7 cellular contexts compared by ENCODE assay signal in genomic region chr14:56659964-56660551, GRCh38.
A peak's percentile ranks its signal among the peaks of the same experiment; 100 is the strongest.
DNase-seq lines count a peak whose midpoint lies in the region; TF ChIP-seq lines count a peak whose summit lies in the region.

No MANE protein-coding gene starts in this region.

- BruUV-seq in PC-9 (replicated peaks; lab: Mats Ljungman, UMichigan), result no TSS peak

- no peak overlapping the region for H2AFZ ChIP-seq in PC-9

- no peaks in the 10 kb centered on the region for H3K36me3 ChIP-seq in PC-9 (ENCODE audit: low read depth)
- no peaks in the 10 kb centered on the region for H3K36me3 ChIP-seq in prostate gland
- H3K36me3 ChIP-seq in effector memory CD4-positive, alpha-beta T cell (ENCODE audit: control insufficient read depth, insufficient read depth, low read length), result no peaks in the 10 kb centered on the region

- no peak overlapping the region for H3K4me2 ChIP-seq in PC-9

- H3K9me3 Mint-ChIP-seq in activated CD4-positive, alpha-beta memory T cell treated with anti-CD3 and anti-CD28 coated beads, Interleukin-2, amount 10 ng/mL, durations not matched to agents 7 days and 5 days, result peaks cover under 1% of the 10 kb centered on the region

- peak; percentile 53 for DNase-seq in GM10266 (ENCODE audit: extremely low spot score)
- peak; percentile 71 to 76 for DNase-seq in Kasumi-1 (lab: John Stamatoyannopoulos, UW)
- DNase-seq in PC-9, result peak; percentile 1 to 71
- DNase-seq in fibroblast of mammary gland (ENCODE audit: low read depth), result peak; percentile 56
- no peak for DNase-seq in prostate gland (ENCODE audit: low spot score)
- no peak for DNase-seq in activated CD4-positive, alpha-beta memory T cell treated with anti-CD3 and anti-CD28 coated beads, Interleukin-2, amount 10 ng/mL, durations not matched to agents 7 days and 5 days
- no peak for DNase-seq in effector memory CD4-positive, alpha-beta T cell

- CTCF ChIA-PET in PC-9 (lab: Charles Lee), result no interaction called here
- CTCF ChIA-PET in activated CD4-positive, alpha-beta memory T cell treated with anti-CD3 and anti-CD28 coated beads, Interleukin-2, amount 10 ng/mL, durations not matched to agents 7 days and 5 days (lab: Charles Lee), result interaction anchor here (0.6 kb wide), 1 partner anchor 110 kb away, joined by 4 read pairs; no protein-coding TSS in a partner anchor

- 27% methylated on average over 7 of the region's 7 CpGs for WGBS in prostate gland

- intact Hi-C loops in PC-9 (cut with micrococcal nuclease; ENCODE audit: unreplicated experiment), result loop anchor here (5.0 to 10.0 kb wide), 3 partner anchors 407 to 655 kb away; no protein-coding TSS in a partner anchor
- intact Hi-C loops in prostate gland (cut with DNase I), result no loop called here

- no peaks in the 10 kb centered on the region for H4K20me1 ChIP-seq in PC-9 (ENCODE audit: insufficient read depth)

- no peaks in the 10 kb centered on the region for H3F3A ChIP-seq in PC-9 (ENCODE audit: insufficient read depth, low read depth)

- no peaks in the 10 kb centered on the region for H3K4me1 ChIP-seq in PC-9 (replicated peaks; ENCODE audit: insufficient read depth)
- H3K4me1 ChIP-seq in prostate gland (replicated peaks), result no peaks in the 10 kb centered on the region
- no peaks in the 10 kb centered on the region for H3K4me1 ChIP-seq in effector memory CD4-positive, alpha-beta T cell (ENCODE audit: control insufficient read depth, insufficient read depth, low read length, poor library complexity, severe bottlenecking)

- H3K79me2 ChIP-seq in PC-9 (ENCODE audit: low read depth), result no peaks in the 10 kb centered on the region

- H3K4me1 Mint-ChIP-seq in activated CD4-positive, alpha-beta memory T cell treated with anti-CD3 and anti-CD28 coated beads, Interleukin-2, amount 10 ng/mL, durations not matched to agents 7 days and 5 days, result no peaks in the 10 kb centered on the region

- POLR2A ChIA-PET in PC-9 (lab: Charles Lee; ENCODE audit: unreplicated experiment), result no interaction called here
- POLR2A ChIA-PET in activated CD4-positive, alpha-beta memory T cell treated with anti-CD3 and anti-CD28 coated beads, Interleukin-2, amount 10 ng/mL, durations not matched to agents 7 days and 5 days (lab: Charles Lee), result no interaction called here

- H3K9me3 ChIP-seq in PC-9 (ENCODE audit: insufficient read depth, low read depth) (no peaks in the 10 kb centered on the region), prostate gland (no peaks in the 10 kb centered on the region)
- no peaks in the 10 kb centered on the region for H3K9me3 ChIP-seq in effector memory CD4-positive, alpha-beta T cell (ENCODE audit: control insufficient read depth, low read length)

- no peak overlapping the region for H3K27ac Mint-ChIP-seq in activated CD4-positive, alpha-beta memory T cell treated with anti-CD3 and anti-CD28 coated beads, Interleukin-2, amount 10 ng/mL, durations not matched to agents 7 days and 5 days

- H3K27me3 ChIP-seq in PC-9 (ENCODE audit: insufficient read depth, low read depth) (no peaks in the 10 kb centered on the region), prostate gland (replicated peaks; ENCODE audit: insufficient read depth) (no peaks in the 10 kb centered on the region)
- no peaks in the 10 kb centered on the region for H3K27me3 ChIP-seq in effector memory CD4-positive, alpha-beta T cell (replicated peaks; ENCODE audit: control insufficient read depth, insufficient read depth, low read length, poor library complexity, severe bottlenecking)

- no peaks in the 10 kb centered on the region for H3K27me3 Mint-ChIP-seq in activated CD4-positive, alpha-beta memory T cell treated with anti-CD3 and anti-CD28 coated beads, Interleukin-2, amount 10 ng/mL, durations not matched to agents 7 days and 5 days

- no peaks in the 10 kb centered on the region for H3K9me2 ChIP-seq in PC-9 (ENCODE audit: insufficient read depth)

- no peaks in the 10 kb centered on the region for H3K36me3 Mint-ChIP-seq in activated CD4-positive, alpha-beta memory T cell treated with anti-CD3 and anti-CD28 coated beads, Interleukin-2, amount 10 ng/mL, durations not matched to agents 7 days and 5 days (ENCODE audit: low read depth)

- no peak overlapping the region for H3K4me3 Mint-ChIP-seq in activated CD4-positive, alpha-beta memory T cell treated with anti-CD3 and anti-CD28 coated beads, Interleukin-2, amount 10 ng/mL, durations not matched to agents 7 days and 5 days

- H3K4me3 ChIP-seq in PC-9, result no peak overlapping the region
- H3K4me3 ChIP-seq in fibroblast of mammary gland (ENCODE audit: control insufficient read depth, low read depth, low read length), result no peak overlapping the region
- no peak overlapping the region for H3K4me3 ChIP-seq in prostate gland
- H3K4me3 ChIP-seq in effector memory CD4-positive, alpha-beta T cell (ENCODE audit: insufficient read depth, low read depth, low read length, poor library complexity, severe bottlenecking), result no peak overlapping the region

- no peak overlapping the region for H3K27ac ChIP-seq in PC-9
- H3K27ac ChIP-seq in prostate gland, result no peak overlapping the region
- H3K27ac ChIP-seq in effector memory CD4-positive, alpha-beta T cell (ENCODE audit: insufficient read depth, low read length, poor library complexity, severe bottlenecking), result no peak overlapping the region

- TF ChIP-seq CTCF in GM10266 (IDR thresholded peaks at IDR 0.05; ENCODE audit: control insufficient read depth, insufficient read depth, low read depth, missing control alignments) (peak; percentile 48), PC-9 (conservative IDR thresholded peaks at IDR 0.05) (peak; percentile 82), fibroblast of mammary gland (conservative IDR thresholded peaks at IDR 0.05; ENCODE audit: control insufficient read depth, insufficient read depth, low read depth, low read length) (peak; percentile 79), prostate gland (IDR thresholded peaks at IDR 0.05) (peak in 3 of 4 experiments; percentile 31 to 57 (median 56))

- TF ChIP-seq POLR2A in prostate gland (IDR thresholded peaks at IDR 0.05), result no peak

Comparison
In these comparisons a context has a peak if more than half of its experiments do, and no peak if none do; other contexts are left out.
1. DNase-seq: peak in GM10266 (single experiment), Kasumi-1 (2 of 2), PC-9 (2 of 2) and fibroblast of mammary gland (single experiment); none in prostate gland (single experiment), activated CD4-positive, alpha-beta memory T cell treated with anti-CD3 and anti-CD28 coated beads, Interleukin-2, amount 10 ng/mL, durations not matched to agents 7 days and 5 days (single experiment) and effector memory CD4-positive, alpha-beta T cell (0 of 3).
2. Peak in every context shown above with its lines, with median percentiles within 50 percentile points of each other: CTCF ChIP-seq.